ENCODE assay signal across 1 cellular context in genomic region chr5:135027318-135027698, GRCh38.
TF ChIP-seq lines count a peak whose summit lies in the region.

No MANE protein-coding gene starts in this region.

TF ChIP-seq in GM23338, 12 proteins besides CTCF, POLR2A, EP300 and RAD21 (continued from another document):
- TF ChIP-seq, protein P1, sequence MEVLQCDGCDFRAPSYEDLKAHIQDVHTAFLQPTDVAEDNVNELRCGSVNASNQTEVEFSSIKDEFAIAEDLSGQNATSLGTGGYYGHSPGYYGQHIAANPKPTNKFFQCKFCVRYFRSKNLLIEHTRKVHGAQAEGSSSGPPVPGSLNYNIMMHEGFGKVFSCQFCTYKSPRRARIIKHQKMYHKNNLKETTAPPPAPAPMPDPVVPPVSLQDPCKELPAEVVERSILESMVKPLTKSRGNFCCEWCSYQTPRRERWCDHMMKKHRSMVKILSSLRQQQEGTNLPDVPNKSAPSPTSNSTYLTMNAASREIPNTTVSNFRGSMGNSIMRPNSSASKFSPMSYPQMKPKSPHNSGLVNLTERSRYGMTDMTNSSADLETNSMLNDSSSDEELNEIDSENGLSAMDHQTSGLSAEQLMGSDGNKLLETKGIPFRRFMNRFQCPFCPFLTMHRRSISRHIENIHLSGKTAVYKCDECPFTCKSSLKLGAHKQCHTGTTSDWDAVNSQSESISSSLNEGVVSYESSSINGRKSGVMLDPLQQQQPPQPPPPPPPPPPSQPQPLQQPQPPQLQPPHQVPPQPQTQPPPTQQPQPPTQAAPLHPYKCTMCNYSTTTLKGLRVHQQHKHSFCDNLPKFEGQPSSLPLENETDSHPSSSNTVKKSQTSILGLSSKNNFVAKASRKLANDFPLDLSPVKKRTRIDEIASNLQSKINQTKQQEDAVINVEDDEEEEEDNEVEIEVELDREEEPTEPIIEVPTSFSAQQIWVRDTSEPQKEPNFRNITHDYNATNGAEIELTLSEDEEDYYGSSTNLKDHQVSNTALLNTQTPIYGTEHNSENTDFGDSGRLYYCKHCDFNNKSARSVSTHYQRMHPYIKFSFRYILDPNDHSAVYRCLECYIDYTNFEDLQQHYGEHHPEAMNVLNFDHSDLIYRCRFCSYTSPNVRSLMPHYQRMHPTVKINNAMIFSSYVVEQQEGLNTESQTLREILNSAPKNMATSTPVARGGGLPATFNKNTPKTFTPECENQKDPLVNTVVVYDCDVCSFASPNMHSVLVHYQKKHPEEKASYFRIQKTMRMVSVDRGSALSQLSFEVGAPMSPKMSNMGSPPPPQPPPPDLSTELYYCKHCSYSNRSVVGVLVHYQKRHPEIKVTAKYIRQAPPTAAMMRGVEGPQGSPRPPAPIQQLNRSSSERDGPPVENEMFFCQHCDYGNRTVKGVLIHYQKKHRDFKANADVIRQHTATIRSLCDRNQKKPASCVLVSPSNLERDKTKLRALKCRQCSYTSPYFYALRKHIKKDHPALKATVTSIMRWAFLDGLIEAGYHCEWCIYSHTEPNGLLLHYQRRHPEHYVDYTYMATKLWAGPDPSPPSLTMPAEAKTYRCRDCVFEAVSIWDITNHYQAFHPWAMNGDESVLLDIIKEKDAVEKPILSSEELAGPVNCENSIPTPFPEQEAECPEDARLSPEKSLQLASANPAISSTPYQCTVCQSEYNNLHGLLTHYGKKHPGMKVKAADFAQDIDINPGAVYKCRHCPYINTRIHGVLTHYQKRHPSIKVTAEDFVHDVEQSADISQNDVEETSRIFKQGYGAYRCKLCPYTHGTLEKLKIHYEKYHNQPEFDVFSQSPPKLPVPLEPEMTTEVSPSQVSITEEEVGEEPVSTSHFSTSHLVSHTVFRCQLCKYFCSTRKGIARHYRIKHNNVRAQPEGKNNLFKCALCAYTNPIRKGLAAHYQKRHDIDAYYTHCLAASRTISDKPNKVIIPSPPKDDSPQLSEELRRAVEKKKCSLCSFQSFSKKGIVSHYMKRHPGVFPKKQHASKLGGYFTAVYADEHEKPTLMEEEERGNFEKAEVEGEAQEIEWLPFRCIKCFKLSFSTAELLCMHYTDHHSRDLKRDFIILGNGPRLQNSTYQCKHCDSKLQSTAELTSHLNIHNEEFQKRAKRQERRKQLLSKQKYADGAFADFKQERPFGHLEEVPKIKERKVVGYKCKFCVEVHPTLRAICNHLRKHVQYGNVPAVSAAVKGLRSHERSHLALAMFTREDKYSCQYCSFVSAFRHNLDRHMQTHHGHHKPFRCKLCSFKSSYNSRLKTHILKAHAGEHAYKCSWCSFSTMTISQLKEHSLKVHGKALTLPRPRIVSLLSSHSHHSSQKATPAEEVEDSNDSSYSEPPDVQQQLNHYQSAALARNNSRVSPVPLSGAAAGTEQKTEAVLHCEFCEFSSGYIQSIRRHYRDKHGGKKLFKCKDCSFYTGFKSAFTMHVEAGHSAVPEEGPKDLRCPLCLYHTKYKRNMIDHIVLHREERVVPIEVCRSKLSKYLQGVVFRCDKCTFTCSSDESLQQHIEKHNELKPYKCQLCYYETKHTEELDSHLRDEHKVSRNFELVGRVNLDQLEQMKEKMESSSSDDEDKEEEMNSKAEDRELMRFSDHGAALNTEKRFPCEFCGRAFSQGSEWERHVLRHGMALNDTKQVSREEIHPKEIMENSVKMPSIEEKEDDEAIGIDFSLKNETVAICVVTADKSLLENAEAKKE (CRISPR knock-in tag; IDR thresholded peaks at IDR 0.05): no peak
- TF ChIP-seq NANOG (IDR thresholded peaks at IDR 0.05; ENCODE audit: borderline replicate concordance) (no peak), CREB1 (CRISPR knock-in tag; IDR thresholded peaks at IDR 0.05; ENCODE audit: low read depth) (no peak), ETS1 (IDR thresholded peaks at IDR 0.05) (no peak), EZH2phosphoT487 (IDR thresholded peaks at IDR 0.05; ENCODE audit: unreplicated experiment) (peak; percentile 64)
TF ChIP-seq in GM23338: peak in this region for 1.
